ENCODE assay signal across 23 cellular contexts in the genomic region with DNA sequence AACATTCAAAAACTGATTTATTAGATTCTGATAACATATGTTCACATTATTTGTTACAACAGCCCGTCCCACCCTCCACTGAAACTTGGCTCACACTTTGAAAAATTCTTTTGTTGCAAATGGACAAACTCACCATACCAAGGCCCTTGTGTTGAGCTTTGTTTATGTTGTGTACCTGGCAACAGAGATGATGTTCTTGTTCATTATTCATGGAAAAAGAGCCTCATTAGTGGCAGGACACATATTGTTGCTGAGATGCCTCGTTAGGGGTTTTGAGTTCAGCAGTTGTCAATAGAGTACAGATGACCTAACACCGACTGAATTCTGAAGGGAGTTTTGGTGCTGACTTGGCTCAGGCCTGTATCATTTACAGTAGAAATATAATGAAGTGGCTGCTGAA.
DNase-seq lines count a peak whose midpoint lies in the region; ATAC-seq, FAIRE-seq and TF ChIP-seq lines count a peak whose summit lies in the region.
"Had no signal": no experiment of that assay in that cellular context is flagged by ENCODE, and none has a peak within 500 bp of the region (broad histone marks: within the 10 kb centered on the region; RNA-seq: fewer than 3 reads in every experiment).

No MANE protein-coding gene starts in this region.

- peaks cover 5% of the 10 kb centered on the region; the same call in 1 of the 2 replicates for H3K4me1 Mint-ChIP-seq in HFFc6 (ENCODE audit: low read depth)

- H3K27me3 ChIP-seq in body of pancreas (no peaks in the 10 kb centered on the region), left lung (no peaks in the 10 kb centered on the region)
- H3K27me3 ChIP-seq: BLaER1 had no signal

- DNase-seq in HFFc6, result no peak
- no peak for DNase-seq in body of pancreas
- DNase-seq in left lung, result no peak
- peak; percentile 32 for DNase-seq in retinal pigment epithelial cell (ENCODE audit: low read depth)
- no peak for DNase-seq in GM12892 (ENCODE audit: insufficient read length)
- no peak for DNase-seq in DMS153 treated with DMSO at 0.1 percent for 48 hours (lab: John Stamatoyannopoulos, UW; ENCODE audit: unreplicated experiment)
- no peak for DNase-seq in HuH-7 (ENCODE audit: low spot score)
- DNase-seq: CD4-positive, alpha-beta T cell; COR-L47; DND-41; KBM-7; NCI-H1092; NCI-H1436 treated with DMSO at 0.1 percent for 48 hours; NCI-H1930; NCI-H2227 treated with DMSO at 0.1 percent for 48 hours; NCI-H510A; PC-9; SIG-M5; SK-N-SH had no signal

- H3K27ac Mint-ChIP-seq in HFFc6, result peak overlapping the region; percentile 3; the same call in 1 of the 2 replicates
- H3K27ac Mint-ChIP-seq: CD4-positive, alpha-beta T cell had no signal

- no peak for FAIRE-seq in GM12892 (lab: Jason Lieb, UNC)
- FAIRE-seq: GM12891, H1 had no signal

- intact Hi-C loops in body of pancreas (cut with DNase I) (no loop called here), left lung (cut with DNase I) (no loop called here)

- H3K9me3 ChIP-seq in body of pancreas, result no peaks in the 10 kb centered on the region
- no peaks in the 10 kb centered on the region for H3K9me3 ChIP-seq in left lung
- H3K9me3 ChIP-seq: BLaER1, SK-N-SH had no signal

- peak; percentile 24 for ATAC-seq in body of pancreas
- peak; percentile 52 for ATAC-seq in left lung

- 67 to 71% methylated on average over 3 of the region's 3 CpGs for WGBS in body of pancreas, 2 donors

- TF ChIP-seq CTCF in HFFc6 (IDR thresholded peaks at IDR 0.05), result no peak
- TF ChIP-seq CTCF in body of pancreas (IDR thresholded peaks at IDR 0.05), result no peak
- TF ChIP-seq CTCF in left lung (IDR thresholded peaks at IDR 0.05), result no peak
- no peak for TF ChIP-seq CTCF in retinal pigment epithelial cell (conservative IDR thresholded peaks at IDR 0.05; ENCODE audit: low read depth, low read length)

- TF ChIP-seq POLR2A in body of pancreas (IDR thresholded peaks at IDR 0.05) (no peak), GM12892 (IDR thresholded peaks at IDR 0.05; ENCODE audit: low read depth, low read length) (no peak)

- H3K4me1 ChIP-seq in body of pancreas (peaks cover 8% of the 10 kb centered on the region), left lung (no peaks in the 10 kb centered on the region)
- H3K4me1 ChIP-seq: BLaER1 had no signal

- no peaks in the 10 kb centered on the region; the same call in 1 of the 2 replicates for H3K27me3 Mint-ChIP-seq in HFFc6 (ENCODE audit: insufficient read depth)
- H3K27me3 Mint-ChIP-seq: CD4-positive, alpha-beta T cell had no signal

- no peaks in the 10 kb centered on the region for H3K9me3 Mint-ChIP-seq in HFFc6
- H3K9me3 Mint-ChIP-seq: CD4-positive, alpha-beta T cell had no signal

- no peak overlapping the region for H3K4me3 Mint-ChIP-seq in HFFc6
- H3K4me3 Mint-ChIP-seq: CD4-positive, alpha-beta T cell had no signal

- H3K4me3 ChIP-seq in body of pancreas (no peak overlapping the region), left lung (no peak overlapping the region), retinal pigment epithelial cell (ENCODE audit: low read length) (no peak overlapping the region)
- H3K4me3 ChIP-seq: BLaER1, PC-9 had no signal

- H3K27ac ChIP-seq in body of pancreas, result no peak overlapping the region
- H3K27ac ChIP-seq in left lung, result peak overlapping the region in 1 of 2 donors; percentile 6
- H3K27ac ChIP-seq: BLaER1, PC-9, RWPE1 had no signal

- H3K36me3 ChIP-seq in body of pancreas (replicated peaks in 1 of 2; ENCODE audit: insufficient read depth in 1 of 2, low read depth in 2 of 2) (no peaks in the 10 kb centered on the region), left lung (peaks cover 0 to 13% of the 10 kb centered on the region in 2 donors)

- H3K36me3 Mint-ChIP-seq in HFFc6 (ENCODE audit: low read depth), result peaks cover 23% of the 10 kb centered on the region
